ENCODE assay signal across 23 cellular contexts in the genomic region with DNA sequence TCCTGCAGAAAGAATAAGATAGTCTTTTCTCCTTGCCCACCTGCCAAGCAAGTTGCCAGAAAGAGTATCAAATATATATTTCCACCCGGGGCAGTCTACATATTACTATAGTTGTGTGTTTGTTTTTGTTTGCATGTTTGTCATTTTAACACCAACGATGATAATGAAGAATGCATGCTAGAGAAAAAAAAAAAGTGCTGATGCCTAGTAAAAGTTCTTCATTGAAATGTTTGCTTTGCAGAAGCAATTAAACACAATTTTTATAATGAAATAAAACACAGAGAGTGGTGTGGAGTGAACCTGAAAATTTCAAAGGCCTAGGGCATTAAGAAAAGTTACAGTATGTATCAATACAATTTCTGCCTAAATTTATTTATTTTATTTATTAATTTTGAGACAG. TPM values are rescaled to one million over a fixed set of nuclear protein-coding genes. Genes with fewer than 3 reads are reported as not detected.
DNase-seq lines count a peak whose midpoint lies in the region; ATAC-seq, FAIRE-seq and TF ChIP-seq lines count a peak whose summit lies in the region.
"Had no signal": no experiment of that assay in that cellular context is flagged by ENCODE, and none has a peak within 500 bp of the region (broad histone marks: within the 10 kb centered on the region; RNA-seq: fewer than 3 reads in every experiment).

No MANE protein-coding gene starts in this region.

- no peaks in the 10 kb centered on the region for H3K27me3 Mint-ChIP-seq in nephron (ENCODE audit: low read depth)
- H3K27me3 Mint-ChIP-seq: B cell; CD4-positive, alpha-beta T cell had no signal

- TF ChIP-seq POLR2A in A549 (IDR thresholded peaks at IDR 0.05; ENCODE audit: low read length) (no peak), IMR-90 (IDR thresholded peaks at IDR 0.05; ENCODE audit: low read depth, low read length) (no peak), erythroblast (IDR thresholded peaks at IDR 0.05; ENCODE audit: low read length) (no peak)

- in situ Hi-C loops in IMR-90 (cut with MboI; ENCODE audit: low sequenced_read_pairs), result no loop called here

- H2AFZ ChIP-seq in IMR-90 (replicated peaks; ENCODE audit: low read length, poor library complexity) (no peak overlapping the region), osteoblast (ENCODE audit: low read length) (no peak overlapping the region)

- no peak overlapping the region for H3K14ac ChIP-seq in IMR-90 (replicated peaks; ENCODE audit: low read depth, low read length)

- H3K4ac ChIP-seq in IMR-90 (ENCODE audit: low read depth, low read length), result no peak overlapping the region

- FAIRE-seq in A549 (lab: Jason Lieb, UNC), result no peak
- FAIRE-seq: A204.1, D721Med, G401.6, GM12891, GM19239 had no signal

- H3K4me2 ChIP-seq in A549, result no peak overlapping the region
- H3K4me2 ChIP-seq in IMR-90 (ENCODE audit: low read depth, low read length), result no peak overlapping the region
- H3K4me2 ChIP-seq in osteoblast (ENCODE audit: insufficient read depth, low read length), result no peak overlapping the region
- H3K4me2 ChIP-seq: BLaER1 treated with 17β-estradiol and CSF1 and Interleukin-3, amounts not matched to agents 10 nM and 100 nM had no signal

- H3K36me3 Mint-ChIP-seq in nephron (ENCODE audit: low read depth), result peaks cover 6% of the 10 kb centered on the region

- intact Hi-C loops in IMR-90 (cut with micrococcal nuclease), result no loop called here

- H4K20me1 ChIP-seq in IMR-90 (ENCODE audit: insufficient read depth, low read length) (no peaks in the 10 kb centered on the region), osteoblast (ENCODE audit: insufficient read depth, low read length) (no peaks in the 10 kb centered on the region)

- H3K9me1 ChIP-seq in IMR-90 (ENCODE audit: insufficient read depth, low read length), result peaks cover 4% of the 10 kb centered on the region

- no peak for TF ChIP-seq EP300 in A549 (IDR thresholded peaks at IDR 0.05)

- TF ChIP-seq RAD21 in A549 (conservative IDR thresholded peaks at IDR 0.05 in 1 of 2, IDR thresholded peaks at IDR 0.05 in 1 of 2) (no peak), IMR-90 (IDR thresholded peaks at IDR 0.05; ENCODE audit: low read length) (no peak)

- H3K79me2 ChIP-seq in osteoblast (ENCODE audit: insufficient read depth, low read length), result peaks cover 26% of the 10 kb centered on the region

- H3K9me3 ChIP-seq in A549 (peaks cover 5% of the 10 kb centered on the region; the same call in 2 of the 3 replicates), IMR-90 (ENCODE audit: control insufficient read depth, insufficient read depth, low read length) (no peaks in the 10 kb centered on the region), osteoblast (ENCODE audit: low read depth, low read length) (no peaks in the 10 kb centered on the region)
- H3K9me3 ChIP-seq: Caco-2 had no signal

- H2BK15ac ChIP-seq in IMR-90 (ENCODE audit: low read depth, low read length), result no peak overlapping the region

- H3K27ac Mint-ChIP-seq in nephron, result peak overlapping the region in 1 of 3 experiments; percentile 75
- H3K27ac Mint-ChIP-seq: B cell; CD4-positive, alpha-beta T cell; CD8-positive, alpha-beta T cell had no signal

- H3K56ac ChIP-seq in IMR-90 (ENCODE audit: extremely low read depth, insufficient read depth, low read length), result no peak overlapping the region

- DNase-seq in A549 (ENCODE audit: low read depth in 1 of 2, low spot score in 1 of 2) (no peak), IMR-90 (no peak), osteoblast (ENCODE audit: insufficient read length, low spot score, missing footprints) (peak; percentile 52), erythroblast (lab: John Stamatoyannopoulos, UW) (no peak), NAMALWA (ENCODE audit: low spot score) (no peak), OCI-M1 (lab: John Stamatoyannopoulos, UW) (no peak)
- DNase-seq: 8988T; AML-193; Caco-2; Calu3; CD4-positive, alpha-beta T cell; CD8-positive, alpha-beta T cell; DMS79 treated with DMSO at 0.1 percent for 48 hours; GF-D8 had no signal

- H3K18ac ChIP-seq in IMR-90 (ENCODE audit: low read depth, low read length), result no peak overlapping the region

- no peak overlapping the region for H2AK5ac ChIP-seq in IMR-90 (ENCODE audit: low read depth, low read length)

- H4K91ac ChIP-seq in IMR-90 (ENCODE audit: insufficient read depth, low read depth, low read length), result no peak overlapping the region

- H3K4me1 ChIP-seq in A549 (peaks cover 25% of the 10 kb centered on the region), IMR-90 (ENCODE audit: control insufficient read depth, insufficient read depth, low read length) (peaks cover 3% of the 10 kb centered on the region), osteoblast (ENCODE audit: insufficient read depth, low read length) (peaks cover 20% of the 10 kb centered on the region)

- no peak overlapping the region for H3K27ac ChIP-seq in A549
- H3K27ac ChIP-seq in IMR-90 (ENCODE audit: insufficient read depth, low read length), result no peak overlapping the region
- no peak overlapping the region for H3K27ac ChIP-seq in osteoblast (ENCODE audit: low read depth, low read length)
- H3K27ac ChIP-seq: BLaER1 treated with 17β-estradiol and CSF1 and Interleukin-3, amounts not matched to agents 10 nM and 100 nM; C4-2B had no signal

- H3K4me1 Mint-ChIP-seq in nephron, result peaks cover 26% of the 10 kb centered on the region

- no peak for TF ChIP-seq CTCF in A549 (IDR thresholded peaks at IDR 0.05)
- no peak for TF ChIP-seq CTCF in IMR-90 (conservative IDR thresholded peaks at IDR 0.05; ENCODE audit: low read depth, low read length)
- no peak for TF ChIP-seq CTCF in nephron (IDR thresholded peaks at IDR 0.05; ENCODE audit: unreplicated experiment in 3 of 3)
- TF ChIP-seq CTCF in osteoblast (IDR thresholded peaks at IDR 0.05; ENCODE audit: extremely low read depth, low read depth, low read length), result no peak

- no peak overlapping the region for H3K23ac ChIP-seq in IMR-90 (ENCODE audit: low read depth, low read length)

- dilution Hi-C loops in IMR-90 (cut with HindIII; ENCODE audit: low sequenced_read_pairs, unreplicated experiment), result no loop called here

- CTCF ChIA-PET in A549 (lab: Yijun Ruan, JAX) (interaction anchor here (0.7 kb wide), 1 partner anchor 23 kb away, joined by 3 read pairs; no protein-coding TSS in a partner anchor), IMR-90 (lab: Yijun Ruan, JAX) (no interaction called here)

- no peak overlapping the region for H2BK20ac ChIP-seq in IMR-90 (ENCODE audit: low read depth, low read length)

- POLR2A ChIA-PET in A549 (lab: Yijun Ruan, JAX), result no interaction called here
- POLR2A ChIA-PET in IMR-90 (lab: Charles Lee; ENCODE audit: unreplicated experiment), result no interaction called here

- H3K79me1 ChIP-seq in IMR-90 (ENCODE audit: low read depth in 1 of 2, low read length in 2 of 2), result peaks cover 4 to 25% of the 10 kb centered on the region in 2 experiments; a peak in 2 of 4 replicates

- no peaks in the 10 kb centered on the region for H3K9me3 Mint-ChIP-seq in nephron
- H3K9me3 Mint-ChIP-seq: CD4-positive, alpha-beta T cell; CD8-positive, alpha-beta T cell had no signal

- 67% methylated on average over 2 of the region's 2 CpGs for WGBS in A549 (ENCODE audit: missing lambda C conversion rate)
- WGBS in IMR-90 (ENCODE audit: extremely low coverage in 2 of 2, insufficient read length in 1 of 2), 2 experiments, result no CpG with 5 or more reads among the region's 2 CpGs

- H3K9ac ChIP-seq in IMR-90 (ENCODE audit: low read depth, low read length), result no peak overlapping the region
- H3K9ac ChIP-seq: BLaER1 treated with 17β-estradiol and CSF1 and Interleukin-3, amounts not matched to agents 10 nM and 100 nM had no signal

- H3K36me3 ChIP-seq in IMR-90 (ENCODE audit: control insufficient read depth, insufficient read depth, low read length), result no peaks in the 10 kb centered on the region
- H3K36me3 ChIP-seq in osteoblast (ENCODE audit: insufficient read depth, low read length), result no peaks in the 10 kb centered on the region

- no peak overlapping the region for H4K5ac ChIP-seq in IMR-90 (ENCODE audit: low read depth, low read length)

- no peak overlapping the region for H2BK5ac ChIP-seq in IMR-90 (ENCODE audit: low read depth, low read length, poor library complexity, severe bottlenecking)

- H2BK120ac ChIP-seq in IMR-90 (ENCODE audit: low read depth, low read length), result no peak overlapping the region

- H3K4me3 Mint-ChIP-seq in nephron, result peak overlapping the region in 2 of 3 experiments; percentile 9 to 54
- H3K4me3 Mint-ChIP-seq: B cell; CD8-positive, alpha-beta T cell had no signal

- H2AK9ac ChIP-seq in IMR-90 (replicated peaks; ENCODE audit: low read depth, low read length, poor library complexity), result no peak overlapping the region

- ATAC-seq in A549 (no peak), IMR-90 (ENCODE audit: low read depth) (no peak)
- ATAC-seq: CD8-positive, alpha-beta T cell had no signal

- H4K8ac ChIP-seq in IMR-90 (ENCODE audit: low read depth in 2 of 2, low read length in 2 of 2), result no peak overlapping the region

- no TSS peak for BruUV-seq in IMR-90 (replicated peaks; lab: Mats Ljungman, UMichigan)

- H3K27me3 ChIP-seq in IMR-90 (ENCODE audit: control insufficient read depth, insufficient read depth, low read length), result no peaks in the 10 kb centered on the region
- no peaks in the 10 kb centered on the region for H3K27me3 ChIP-seq in osteoblast (ENCODE audit: insufficient read depth, low read length)
- H3K27me3 ChIP-seq: BLaER1 treated with 17β-estradiol and CSF1 and Interleukin-3, amounts not matched to agents 10 nM and 100 nM had no signal

- H3K4me3 ChIP-seq in A549, result no peak overlapping the region
- H3K4me3 ChIP-seq in IMR-90 (ENCODE audit: insufficient read depth, low read depth, low read length), result no peak overlapping the region
- no peak overlapping the region for H3K4me3 ChIP-seq in osteoblast (ENCODE audit: insufficient read depth, low read length)
- H3K4me3 ChIP-seq: BLaER1 treated with 17β-estradiol and CSF1 and Interleukin-3, amounts not matched to agents 10 nM and 100 nM had no signal

RNA-seq across cellular contexts. Expression of a gene that starts 2.5 kb away (rescaled TPM):
- polyA plus RNA-seq in A549 (2011; rRNA removed) (452 and 457 TPM in 2 replicates), A549 (2017; fragmentation: RNase III; extraction: RNeasy Plus Mini Kit Qiagen cat#74134 plus additional on column Dnase treatment) (204 to 221 TPM (median 218 TPM) in 3 replicates), IMR-90 (2012; rRNA removed) (57.3 and 60.5 TPM in 2 replicates)
- polyA plus RNA-seq in A549 (2012; cell fraction: cytosol; rRNA removed), result 181 and 206 TPM in 2 replicates
- 37.2 and 65.0 TPM in 2 replicates for polyA plus RNA-seq in A549 (2012; cell fraction: nucleus; rRNA removed)
- polyA minus RNA-seq in A549 (2011; rRNA and poly(A)+ RNA removed), result 24.9 and 70.3 TPM in 2 replicates
- total RNA-seq in IMR-90 (2012; rRNA removed) (12.9 and 34.2 TPM in 2 replicates), osteoblast (20.6 and 29.2 TPM in 2 replicates)
- polyA plus RNA-seq in IMR-90 (2012; cell fraction: cytosol; rRNA removed), result 8.3 and 14.6 TPM in 2 replicates
- 3.0 and 12.8 TPM in 2 replicates for polyA plus RNA-seq in IMR-90 (2012; cell fraction: nucleus; rRNA removed; ENCODE audit: low replicate concordance)

RNA-seq across cellular contexts. Expression of a gene that starts 3.9 kb away (rescaled TPM):
- 30.0 and 34.9 TPM in 2 replicates for polyA plus RNA-seq in A549 (2011; rRNA removed)
- polyA plus RNA-seq in A549 (2012; cell fraction: cytosol; rRNA removed), result 10.8 and 11.0 TPM in 2 replicates
- 5.6 and 8.9 TPM in 2 replicates for polyA plus RNA-seq in A549 (2012; cell fraction: nucleus; rRNA removed)
- 24.8 to 31.0 TPM (median 27.7 TPM) in 3 replicates for polyA plus RNA-seq in A549 (2017; fragmentation: RNase III; extraction: RNeasy Plus Mini Kit Qiagen cat#74134 plus additional on column Dnase treatment)
- polyA minus RNA-seq in A549 (2011; rRNA and poly(A)+ RNA removed), result 16.3 and 19.0 TPM in 2 replicates
- 13.1 and 13.9 TPM in 2 replicates for total RNA-seq in IMR-90 (2012; rRNA removed)
- polyA plus RNA-seq in IMR-90 (2012; rRNA removed), result 15.6 and 19.4 TPM in 2 replicates
- 5.1 and 8.0 TPM in 2 replicates for polyA plus RNA-seq in IMR-90 (2012; cell fraction: cytosol; rRNA removed)
- 2.6 and 16.5 TPM in 2 replicates for polyA plus RNA-seq in IMR-90 (2012; cell fraction: nucleus; rRNA removed; ENCODE audit: low replicate concordance)
- 10.9 and 14.1 TPM in 2 replicates for total RNA-seq in osteoblast

RNA-seq across cellular contexts. Expression of a gene that starts 27.8 kb away (rescaled TPM):
- polyA plus RNA-seq in A549 (2011; rRNA removed) (31.8 and 36.3 TPM in 2 replicates), A549 (2017; fragmentation: RNase III; extraction: RNeasy Plus Mini Kit Qiagen cat#74134 plus additional on column Dnase treatment) (10.4 to 12.5 TPM (median 11.0 TPM) in 3 replicates), IMR-90 (2012; rRNA removed) (6.7 and 7.4 TPM in 2 replicates)
- 5.2 and 6.9 TPM in 2 replicates for polyA plus RNA-seq in A549 (2012; cell fraction: cytosol; rRNA removed)
- polyA plus RNA-seq in A549 (2012; cell fraction: nucleus; rRNA removed), result 4.8 and 6.0 TPM in 2 replicates
- polyA minus RNA-seq in A549 (2011; rRNA and poly(A)+ RNA removed), result 48.8 and 50.5 TPM in 2 replicates
- total RNA-seq in IMR-90 (2012; rRNA removed) (26.7 and 29.4 TPM in 2 replicates), osteoblast (34.0 and 35.4 TPM in 2 replicates)
- 2.2 and 2.4 TPM in 2 replicates for polyA plus RNA-seq in IMR-90 (2012; cell fraction: cytosol; rRNA removed)
- 2.9 and 14.9 TPM in 2 replicates for polyA plus RNA-seq in IMR-90 (2012; cell fraction: nucleus; rRNA removed; ENCODE audit: low replicate concordance)
